In the genomic region with DNA sequence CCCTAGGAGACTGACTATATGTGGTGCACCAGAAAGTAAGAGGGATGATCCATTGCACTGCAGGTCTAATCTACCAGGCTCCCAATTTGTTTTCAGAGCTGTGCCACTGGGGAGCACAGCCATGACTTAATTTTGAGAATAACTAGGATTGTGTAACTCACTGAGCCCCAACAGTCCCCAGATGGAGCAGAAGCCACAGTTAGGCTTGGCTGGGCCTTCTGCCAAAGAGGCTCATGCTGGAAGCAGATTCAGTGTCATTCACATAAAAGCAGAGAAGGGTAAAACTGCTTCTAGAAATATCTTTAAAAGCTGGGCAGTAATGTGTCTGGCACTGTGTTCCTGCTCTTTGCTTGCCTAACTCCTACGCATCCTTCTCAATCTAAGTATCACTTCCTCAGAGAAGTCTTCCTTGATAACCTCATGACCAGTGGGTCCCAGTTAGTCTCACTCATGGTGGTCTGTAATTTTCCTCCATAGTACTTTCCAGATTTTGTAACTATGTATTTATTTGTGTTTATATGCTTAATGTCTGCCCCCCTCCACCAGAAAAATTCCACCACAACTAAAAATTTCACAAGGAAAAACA, we compare ENCODE assay signal across 8 cellular contexts. TPM values are rescaled to one million over a fixed set of nuclear protein-coding genes. Genes with fewer than 3 reads are reported as not detected.
DNase-seq lines count a peak whose midpoint lies in the region; ATAC-seq, FAIRE-seq and TF ChIP-seq lines count a peak whose summit lies in the region.

No MANE protein-coding gene starts in this region.

- CTCF ChIA-PET in HepG2 (lab: Yijun Ruan, JAX; ENCODE audit: low intra/inter-chr PET ratio, low total read pairs), result no interaction called here

- no peak overlapping the region for H3K9ac ChIP-seq in liver (ENCODE audit: low read depth in 1 of 2, low read length in 2 of 2)
- H3K9ac ChIP-seq in HepG2 (ENCODE audit: insufficient read depth, low read depth, low read length), result no peak overlapping the region

- TF ChIP-seq POLR2A in HepG2 (IDR thresholded peaks at IDR 0.05; ENCODE audit: insufficient read depth in 1 of 2, low read depth in 2 of 2, low read length in 2 of 2) (no peak), vagina (IDR thresholded peaks at IDR 0.05) (no peak)

- DNase-seq in HepG2 (ENCODE audit: low spot score) (no peak), amygdala (lab: John Stamatoyannopoulos, UW) (peak in 37 of 56 donors; percentile 7 to 80 (median 32)), lower lobe of right lung (no peak), vagina (ENCODE audit: extremely low spot score in 2 of 2) (no peak), ascending aorta (ENCODE audit: low spot score in 2 of 2) (no peak)

- TF ChIP-seq CTCF in liver (IDR thresholded peaks at IDR 0.05; ENCODE audit: low read depth, low read length, missing input control) (no peak), HepG2 (CRISPR knock-in tag; IDR thresholded peaks at IDR 0.05) (no peak), lower lobe of right lung (IDR thresholded peaks at IDR 0.05) (no peak), vagina (IDR thresholded peaks at IDR 0.05) (no peak), ascending aorta (IDR thresholded peaks at IDR 0.05) (no peak)

- peaks cover 2 to 25% (median 11%) of the 10 kb centered on the region in 4 donors for H3K36me3 ChIP-seq in liver (ENCODE audit: control insufficient read depth in 4 of 4, insufficient read depth in 3 of 4, low read depth in 1 of 4, low read length in 3 of 4)
- peaks cover 18 to 58% of the 10 kb centered on the region in 2 experiments for H3K36me3 ChIP-seq in HepG2 (replicated peaks in 1 of 2; ENCODE audit: control insufficient read depth in 1 of 2, insufficient read depth in 2 of 2, low read length in 2 of 2)
- peaks cover 33% of the 10 kb centered on the region for H3K36me3 ChIP-seq in lower lobe of right lung
- H3K36me3 ChIP-seq in vagina, result peaks cover 0 to 19% of the 10 kb centered on the region in 2 donors
- H3K36me3 ChIP-seq in ascending aorta, result peaks cover 12 to 14% of the 10 kb centered on the region in 2 donors

- H3K4me1 ChIP-seq in liver (ENCODE audit: control insufficient read depth in 4 of 4, insufficient read depth in 4 of 4, low read length in 3 of 4), result peaks cover 0 to 9% (median 3%) of the 10 kb centered on the region in 4 donors
- H3K4me1 ChIP-seq in HepG2 (ENCODE audit: insufficient read depth, low read length), result peaks cover 28% of the 10 kb centered on the region
- H3K4me1 ChIP-seq in lower lobe of right lung, result peaks cover 42% of the 10 kb centered on the region
- H3K4me1 ChIP-seq in vagina, result peaks cover 43% of the 10 kb centered on the region
- H3K4me1 ChIP-seq in ascending aorta, result peaks cover 0 to 9% of the 10 kb centered on the region in 2 donors

- H3K79me2 ChIP-seq in HepG2 (ENCODE audit: insufficient read depth, low read length), result peaks cover 12% of the 10 kb centered on the region

- FAIRE-seq in HepG2 (lab: Jason Lieb, UNC), result no peak

- H3K4me2 ChIP-seq in HepG2 (ENCODE audit: low read depth, low read length), result no peak overlapping the region

- BruUV-seq in HepG2 (replicated peaks; lab: Mats Ljungman, UMichigan), result no TSS peak

- peak overlapping the region; percentile 15 to 63 for H3K27ac ChIP-seq in liver (ENCODE audit: low read depth in 1 of 2, low read length in 2 of 2)
- no peak overlapping the region for H3K27ac ChIP-seq in HepG2 (ENCODE audit: extremely low read length, insufficient read depth, low read length)
- H3K27ac ChIP-seq in lower lobe of right lung, result peak overlapping the region; percentile 66
- peak overlapping the region; percentile 70 for H3K27ac ChIP-seq in vagina
- H3K27ac ChIP-seq in ascending aorta, result no peak overlapping the region

- H2AFZ ChIP-seq in HepG2 (ENCODE audit: low read length), result no peak overlapping the region

- H3K9me3 ChIP-seq in liver (ENCODE audit: control insufficient read depth in 4 of 4, low read length in 3 of 4), result no peaks in the 10 kb centered on the region
- no peaks in the 10 kb centered on the region for H3K9me3 ChIP-seq in HepG2 (ENCODE audit: low read length)
- no peaks in the 10 kb centered on the region for H3K9me3 ChIP-seq in lower lobe of right lung
- no peaks in the 10 kb centered on the region for H3K9me3 ChIP-seq in vagina
- H3K9me3 ChIP-seq in ascending aorta, result no peaks in the 10 kb centered on the region

- TF ChIP-seq EP300 in HepG2 (IDR thresholded peaks at IDR 0.05; ENCODE audit: low read depth in 2 of 2, low read length in 2 of 2) (no peak), HepG2 (CRISPR knock-in tag; IDR thresholded peaks at IDR 0.05; ENCODE audit: borderline replicate concordance) (no peak)

- in situ Hi-C loops in HepG2 (cut with HindIII; ENCODE audit: extremely low pct_ligation_motif_present, low pct_unique_long_range_greater_than_20kb), result no loop called here

- 73% methylated on average over 1 of the region's 1 CpG for WGBS in liver
- 100% methylated on average over 1 of the region's 1 CpG for WGBS in HepG2 (ENCODE audit: low lambda C conversion rate)

- intact Hi-C loops in HepG2 (cut with micrococcal nuclease; ENCODE audit: unreplicated experiment), result no loop called here
- intact Hi-C loops in lower lobe of right lung (cut with DNase I), result no loop called here
- intact Hi-C loops in vagina (cut with DNase I), result no loop called here
- intact Hi-C loops in ascending aorta (cut with DNase I), result no loop called here

- POLR2A ChIA-PET in HepG2 (lab: Yijun Ruan, JAX), result no interaction called here

- H4K20me1 ChIP-seq in HepG2 (ENCODE audit: insufficient read depth, low read length), result no peaks in the 10 kb centered on the region

- TF ChIP-seq RAD21 in liver (IDR thresholded peaks at IDR 0.05) (no peak), HepG2 (CRISPR knock-in tag; IDR thresholded peaks at IDR 0.05) (no peak)

- no peak overlapping the region for H3K4me3 ChIP-seq in liver (ENCODE audit: low read depth in 1 of 3, low read length in 3 of 3)
- no peak overlapping the region for H3K4me3 ChIP-seq in HepG2 (replicated peaks in 1 of 3; ENCODE audit: insufficient read depth in 1 of 3, low read depth in 2 of 3, low read length in 3 of 3)
- H3K4me3 ChIP-seq in lower lobe of right lung, result no peak overlapping the region
- no peak overlapping the region for H3K4me3 ChIP-seq in vagina
- no peak overlapping the region for H3K4me3 ChIP-seq in ascending aorta

- no peaks in the 10 kb centered on the region for H3K27me3 ChIP-seq in liver (ENCODE audit: control insufficient read depth in 4 of 4, insufficient read depth in 4 of 4, low read length in 3 of 4)
- no peaks in the 10 kb centered on the region for H3K27me3 ChIP-seq in HepG2 (ENCODE audit: control insufficient read depth in 1 of 2, insufficient read depth in 2 of 2, low read length in 2 of 2)
- no peaks in the 10 kb centered on the region for H3K27me3 ChIP-seq in lower lobe of right lung (ENCODE audit: low read depth)
- no peaks in the 10 kb centered on the region for H3K27me3 ChIP-seq in vagina
- H3K27me3 ChIP-seq in ascending aorta, result no peaks in the 10 kb centered on the region

- no peak for ATAC-seq in HepG2
- peak; percentile 46 to 51 for ATAC-seq in lower lobe of right lung
- no peak for ATAC-seq in HG02610 (IDR thresholded peaks at IDR 0.05; ENCODE audit: unreplicated experiment)
- no peak for ATAC-seq in HG03097 (IDR thresholded peaks at IDR 0.05; ENCODE audit: low FRiP score, unreplicated experiment)

RNA-seq across cellular contexts. Expression of a gene that starts 20.3 kb away (rescaled TPM):
- total RNA-seq in liver (10 to 100 TPM; 21.6 to 22.3 TPM), HepG2 (2016; rRNA removed; fragmentation: Illumina TruSeq; extraction: Trizol) (33.8 and 40.1 TPM in 2 replicates), lower lobe of right lung (74.2 TPM), vagina (35.4 TPM), ascending aorta (77.0 TPM)
- polyA plus RNA-seq in liver (10 to 100 TPM; 13.0 to 26.8 TPM), HepG2 (2011; rRNA removed) (35.1 and 49.2 TPM in 2 replicates)
- 24.9 and 25.5 TPM in 2 replicates for total RNA-seq in HepG2 (2016; cell fraction: cytosol; rRNA removed; fragmentation: Illumina TruSeq; extraction: Trizol; ENCODE audit: low read depth)
- 32.8 and 34.8 TPM in 2 replicates for total RNA-seq in HepG2 (2016; cell fraction: insoluble cytoplasmic fraction; rRNA removed; fragmentation: Illumina TruSeq; extraction: Trizol)
- total RNA-seq in HepG2 (2016; cell fraction: membrane; rRNA removed; fragmentation: Illumina TruSeq; extraction: Trizol), result 68.1 and 69.3 TPM in 2 replicates
- 19.0 and 20.3 TPM in 2 replicates for total RNA-seq in HepG2 (2016; cell fraction: nucleus; rRNA removed; fragmentation: Illumina TruSeq; extraction: Trizol)
- polyA plus RNA-seq in HepG2 (2011; cell fraction: cytosol; rRNA removed), result 30.7 and 33.6 TPM in 2 replicates
- polyA plus RNA-seq in HepG2 (2011; cell fraction: nucleus; rRNA removed), result 35.7 and 39.3 TPM in 2 replicates
- 32.0 and 37.7 TPM in 2 replicates for polyA plus RNA-seq in HepG2 (2012)
- polyA plus RNA-seq in HepG2 (2016; cell fraction: cytosol; fragmentation: Illumina TruSeq; extraction: Trizol; ENCODE audit: low read depth), result 28.6 and 31.6 TPM in 2 replicates
- polyA plus RNA-seq in HepG2 (2016; cell fraction: insoluble cytoplasmic fraction; fragmentation: Illumina TruSeq; extraction: Trizol; ENCODE audit: low read depth), result 42.6 and 52.9 TPM in 2 replicates
- 71.6 and 77.6 TPM in 2 replicates for polyA plus RNA-seq in HepG2 (2016; cell fraction: membrane; fragmentation: Illumina TruSeq; extraction: Trizol; ENCODE audit: low read depth)
- 39.8 and 45.0 TPM in 2 replicates for polyA plus RNA-seq in HepG2 (2016; cell fraction: nucleus; fragmentation: Illumina TruSeq; extraction: Trizol; ENCODE audit: insufficient read depth, low read depth)
- polyA minus RNA-seq in HepG2 (2011; rRNA and poly(A)+ RNA removed; ENCODE audit: low replicate concordance), result 14.8 and 47.6 TPM in 2 replicates
- 15.3 and 21.4 TPM in 2 replicates for polyA minus RNA-seq in HepG2 (2011; cell fraction: cytosol; rRNA and poly(A)+ RNA removed)
- 8.6 and 8.8 TPM in 2 replicates for polyA minus RNA-seq in HepG2 (2011; cell fraction: nucleus; rRNA and poly(A)+ RNA removed)

RNA-seq across cellular contexts. Expression of a gene that starts 32.3 kb away (rescaled TPM):
- 1 to 10 TPM; 6.2 to 8.0 TPM for total RNA-seq in liver
- 10 to 100 TPM; 40.2 to 45.2 TPM for polyA plus RNA-seq in liver
- 14.0 and 17.0 TPM in 2 replicates for total RNA-seq in HepG2 (2016; rRNA removed; fragmentation: Illumina TruSeq; extraction: Trizol)
- 56.5 and 60.8 TPM in 2 replicates for total RNA-seq in HepG2 (2016; cell fraction: cytosol; rRNA removed; fragmentation: Illumina TruSeq; extraction: Trizol; ENCODE audit: low read depth)
- 14.8 TPM in 2 replicates for total RNA-seq in HepG2 (2016; cell fraction: insoluble cytoplasmic fraction; rRNA removed; fragmentation: Illumina TruSeq; extraction: Trizol)
- 50.9 and 52.1 TPM in 2 replicates for total RNA-seq in HepG2 (2016; cell fraction: membrane; rRNA removed; fragmentation: Illumina TruSeq; extraction: Trizol)
- total RNA-seq in HepG2 (2016; cell fraction: nucleus; rRNA removed; fragmentation: Illumina TruSeq; extraction: Trizol), result 6.1 and 9.2 TPM in 2 replicates
- polyA plus RNA-seq in HepG2 (2011; rRNA removed), result 52.0 and 61.6 TPM in 2 replicates
- polyA plus RNA-seq in HepG2 (2011; cell fraction: cytosol; rRNA removed), result 52.4 and 63.1 TPM in 2 replicates
- polyA plus RNA-seq in HepG2 (2011; cell fraction: nucleus; rRNA removed), result 18.3 and 21.3 TPM in 2 replicates
- polyA plus RNA-seq in HepG2 (2012), result 22.5 and 35.0 TPM in 2 replicates
- 247 and 272 TPM in 2 replicates for polyA plus RNA-seq in HepG2 (2016; cell fraction: cytosol; fragmentation: Illumina TruSeq; extraction: Trizol; ENCODE audit: low read depth)
- 57.9 and 60.5 TPM in 2 replicates for polyA plus RNA-seq in HepG2 (2016; cell fraction: insoluble cytoplasmic fraction; fragmentation: Illumina TruSeq; extraction: Trizol; ENCODE audit: low read depth)
- polyA plus RNA-seq in HepG2 (2016; cell fraction: membrane; fragmentation: Illumina TruSeq; extraction: Trizol; ENCODE audit: low read depth), result 158 and 176 TPM in 2 replicates
- 38.1 and 40.1 TPM in 2 replicates for polyA plus RNA-seq in HepG2 (2016; cell fraction: nucleus; fragmentation: Illumina TruSeq; extraction: Trizol; ENCODE audit: insufficient read depth, low read depth)
- 38.9 and 99.2 TPM in 2 replicates for polyA minus RNA-seq in HepG2 (2011; rRNA and poly(A)+ RNA removed; ENCODE audit: low replicate concordance)
- polyA minus RNA-seq in HepG2 (2011; cell fraction: cytosol; rRNA and poly(A)+ RNA removed), result 11.0 and 14.3 TPM in 2 replicates
- polyA minus RNA-seq in HepG2 (2011; cell fraction: nucleus; rRNA and poly(A)+ RNA removed), result 9.0 and 11.3 TPM in 2 replicates
- total RNA-seq in lower lobe of right lung, result 44.5 TPM
- total RNA-seq in vagina, result 45.2 TPM
- 9.8 TPM for total RNA-seq in ascending aorta

RNA-seq across cellular contexts. Expression of a gene that starts 42.0 kb away (rescaled TPM):
- total RNA-seq in liver (10 to 100 TPM in 1 of 2 donors, 1 to 10 TPM in 1; 5.6 to 22.7 TPM), HepG2 (2016; rRNA removed; fragmentation: Illumina TruSeq; extraction: Trizol) (3.8 and 6.6 TPM in 2 replicates), lower lobe of right lung (25.7 TPM), vagina (101 TPM), ascending aorta (251 TPM)
- polyA plus RNA-seq in liver (10 to 100 TPM in 1 of 2 donors, 1 to 10 TPM in 1; 3.3 to 11.2 TPM), HepG2 (2011; rRNA removed) (3.9 and 5.8 TPM in 2 replicates)
- total RNA-seq in HepG2 (2016; cell fraction: cytosol; rRNA removed; fragmentation: Illumina TruSeq; extraction: Trizol; ENCODE audit: low read depth), result 17.4 and 24.0 TPM in 2 replicates
- total RNA-seq in HepG2 (2016; cell fraction: insoluble cytoplasmic fraction; rRNA removed; fragmentation: Illumina TruSeq; extraction: Trizol), result 5.1 and 5.9 TPM in 2 replicates
- total RNA-seq in HepG2 (2016; cell fraction: membrane; rRNA removed; fragmentation: Illumina TruSeq; extraction: Trizol), result 15.5 and 17.9 TPM in 2 replicates
- 2.5 and 2.7 TPM in 2 replicates for total RNA-seq in HepG2 (2016; cell fraction: nucleus; rRNA removed; fragmentation: Illumina TruSeq; extraction: Trizol)
- polyA plus RNA-seq in HepG2 (2011; cell fraction: cytosol; rRNA removed), result 4.7 and 13.2 TPM in 2 replicates
- polyA plus RNA-seq in HepG2 (2011; cell fraction: nucleus; rRNA removed), result 7.5 and 8.1 TPM in 2 replicates
- 2.8 and 7.2 TPM in 2 replicates for polyA plus RNA-seq in HepG2 (2012)
- polyA plus RNA-seq in HepG2 (2016; cell fraction: cytosol; fragmentation: Illumina TruSeq; extraction: Trizol; ENCODE audit: low read depth), result 17.5 and 21.2 TPM in 2 replicates
- polyA plus RNA-seq in HepG2 (2016; cell fraction: insoluble cytoplasmic fraction; fragmentation: Illumina TruSeq; extraction: Trizol; ENCODE audit: low read depth), result 3.5 and 4.8 TPM in 2 replicates
- 12.3 and 13.6 TPM in 2 replicates for polyA plus RNA-seq in HepG2 (2016; cell fraction: membrane; fragmentation: Illumina TruSeq; extraction: Trizol; ENCODE audit: low read depth)
- polyA plus RNA-seq in HepG2 (2016; cell fraction: nucleus; fragmentation: Illumina TruSeq; extraction: Trizol; ENCODE audit: insufficient read depth, low read depth), result 5.0 and 5.9 TPM in 2 replicates
- 1.2 and 5.8 TPM in 2 replicates for polyA minus RNA-seq in HepG2 (2011; rRNA and poly(A)+ RNA removed; ENCODE audit: low replicate concordance)
- polyA minus RNA-seq in HepG2 (2011; cell fraction: cytosol; rRNA and poly(A)+ RNA removed), result 2.5 and 3.6 TPM in 2 replicates
- polyA minus RNA-seq in HepG2 (2011; cell fraction: nucleus; rRNA and poly(A)+ RNA removed), result 0.50 and 0.90 TPM in 2 replicates

RNA-seq across cellular contexts. Expression of a gene that starts 59.2 kb away (rescaled TPM):
- total RNA-seq in liver, result 1 to 10 TPM in 1 of 2 donors, under 1 TPM in 1; 0.47 to 1.0 TPM
- under 1 TPM; 0.29 to 0.36 TPM for polyA plus RNA-seq in liver
- total RNA-seq in HepG2 (2016; rRNA removed; fragmentation: Illumina TruSeq; extraction: Trizol), result 1.4 and 5.1 TPM in 2 replicates
- 0.79 and 0.81 TPM in 2 replicates for total RNA-seq in HepG2 (2016; cell fraction: cytosol; rRNA removed; fragmentation: Illumina TruSeq; extraction: Trizol; ENCODE audit: low read depth)
- 0.98 and 4.8 TPM in 2 replicates for total RNA-seq in HepG2 (2016; cell fraction: insoluble cytoplasmic fraction; rRNA removed; fragmentation: Illumina TruSeq; extraction: Trizol)
- 1.1 TPM in 2 replicates for total RNA-seq in HepG2 (2016; cell fraction: membrane; rRNA removed; fragmentation: Illumina TruSeq; extraction: Trizol)
- 6.7 and 7.2 TPM in 2 replicates for total RNA-seq in HepG2 (2016; cell fraction: nucleus; rRNA removed; fragmentation: Illumina TruSeq; extraction: Trizol)
- polyA plus RNA-seq in HepG2 (2011; rRNA removed), result 8.6 and 8.7 TPM in 2 replicates
- 1.6 and 1.7 TPM in 2 replicates for polyA plus RNA-seq in HepG2 (2011; cell fraction: cytosol; rRNA removed)
- 84.9 and 116 TPM in 2 replicates for polyA plus RNA-seq in HepG2 (2011; cell fraction: nucleus; rRNA removed)
- 6.9 and 8.0 TPM in 2 replicates for polyA plus RNA-seq in HepG2 (2012)
- 0.40 and 0.63 TPM in 2 replicates for polyA plus RNA-seq in HepG2 (2016; cell fraction: cytosol; fragmentation: Illumina TruSeq; extraction: Trizol; ENCODE audit: low read depth)
- 2.1 and 2.3 TPM in 2 replicates for polyA plus RNA-seq in HepG2 (2016; cell fraction: insoluble cytoplasmic fraction; fragmentation: Illumina TruSeq; extraction: Trizol; ENCODE audit: low read depth)
- 1.0 and 1.1 TPM in 2 replicates for polyA plus RNA-seq in HepG2 (2016; cell fraction: membrane; fragmentation: Illumina TruSeq; extraction: Trizol; ENCODE audit: low read depth)
- 21.9 and 30.8 TPM in 2 replicates for polyA plus RNA-seq in HepG2 (2016; cell fraction: nucleus; fragmentation: Illumina TruSeq; extraction: Trizol; ENCODE audit: insufficient read depth, low read depth)
- polyA minus RNA-seq in HepG2 (2011; rRNA and poly(A)+ RNA removed; ENCODE audit: low replicate concordance), result 3.0 and 3.2 TPM in 2 replicates
- 1.1 and 1.7 TPM in 2 replicates for polyA minus RNA-seq in HepG2 (2011; cell fraction: cytosol; rRNA and poly(A)+ RNA removed)
- 15.7 and 16.0 TPM in 2 replicates for polyA minus RNA-seq in HepG2 (2011; cell fraction: nucleus; rRNA and poly(A)+ RNA removed)
- 8.5 TPM for total RNA-seq in lower lobe of right lung
- total RNA-seq in vagina, result 17.2 TPM
- total RNA-seq in ascending aorta, result 1.3 TPM

Comparison
In these comparisons a context has a peak if more than half of its experiments do, and no peak if none do; other contexts are left out.
1. H3K27ac ChIP-seq: peak in liver (2 of 2), lower lobe of right lung (single experiment) and vagina (single experiment); none in HepG2 (single experiment) and ascending aorta (0 of 2).
2. ATAC-seq: peak in lower lobe of right lung (2 of 2); none in HepG2 (single experiment), HG02610 (single experiment) and HG03097 (single experiment).
3. DNase-seq: peak in amygdala (37 of 56); none in HepG2 (single experiment), lower lobe of right lung (single experiment), vagina (0 of 2) and ascending aorta (0 of 2).